Comparison of ENCODE assay signal across 12 cellular contexts in the genomic region with DNA sequence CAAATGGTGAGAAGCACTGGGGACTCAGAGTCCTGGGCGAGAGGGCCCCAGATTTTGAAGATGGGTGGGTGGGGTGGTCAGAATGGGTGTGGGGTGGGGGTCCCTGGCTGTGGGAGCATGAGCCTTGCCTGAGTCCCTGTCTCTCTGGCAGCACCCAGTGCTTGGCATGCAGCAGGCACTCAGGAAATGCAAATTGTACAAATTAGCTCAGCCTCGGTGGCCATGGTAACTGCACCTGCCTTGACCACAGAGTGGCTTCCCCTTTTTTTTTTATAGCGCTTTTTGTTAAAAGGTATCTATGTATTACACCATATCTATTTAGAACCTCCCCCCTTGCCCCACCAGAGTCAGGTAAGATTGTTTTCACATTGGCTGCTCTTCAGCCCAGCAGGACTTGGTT. TPM values are rescaled to one million over a fixed set of nuclear protein-coding genes. Genes with fewer than 3 reads are reported as not detected.
A peak's percentile ranks its signal among the peaks of the same experiment; 100 is the strongest.
DNase-seq lines count a peak whose midpoint lies in the region; ATAC-seq and TF ChIP-seq lines count a peak whose summit lies in the region.
"Had no signal": no experiment of that assay in that cellular context is flagged by ENCODE, and none has a peak within 500 bp of the region (broad histone marks: within the 10 kb centered on the region; RNA-seq: fewer than 3 reads in every experiment).

No MANE protein-coding gene starts in this region.

- peak; percentile 92 for ATAC-seq in HG02623 (IDR thresholded peaks at IDR 0.05; ENCODE audit: unreplicated experiment)
- ATAC-seq in memory B cell (ENCODE audit: low read depth), result peak; percentile 95
- ATAC-seq: A549, left lung had no signal

- peak overlapping the region; percentile 71 for H3K4me3 Mint-ChIP-seq in memory B cell
- no peak overlapping the region for H3K4me3 Mint-ChIP-seq in Caco-2 (ENCODE audit: unreplicated experiment)
- H3K4me3 Mint-ChIP-seq in immature natural killer cell, result no peak overlapping the region

- CTCF ChIA-PET in Caco-2 (lab: Charles Lee), result interaction anchor here (0.7 to 1.3 kb wide), 3 partner anchors 9 to 128 kb away, joined by 3 to 7 read pairs (median 5); no protein-coding TSS in a partner anchor

- H3K9me3 ChIP-seq in Caco-2, result no peaks in the 10 kb centered on the region
- H3K9me3 ChIP-seq: A549, left lung had no signal

- no peak for TF ChIP-seq CTCF in Caco-2 (IDR thresholded peaks at IDR 0.05; ENCODE audit: insufficient read depth in 1 of 2, low read depth in 1 of 2, low read length in 1 of 2, severe bottlenecking in 1 of 2, unreplicated experiment in 1 of 2)

- H3K27ac Mint-ChIP-seq in memory B cell (peak overlapping the region; percentile 87), Caco-2 (ENCODE audit: unreplicated experiment) (no peak overlapping the region), immature natural killer cell (no peak overlapping the region)

- BruUV-seq in Caco-2 (replicated peaks; lab: Mats Ljungman, UMichigan), result no TSS peak

- H3K36me3 ChIP-seq in Caco-2 (ENCODE audit: control insufficient read depth, insufficient read depth, low read length), result no peaks in the 10 kb centered on the region
- H3K36me3 ChIP-seq: left lung had no signal

- peaks cover 24% of the 10 kb centered on the region for H3K4me1 ChIP-seq in Caco-2
- H3K4me1 ChIP-seq: A549, left lung had no signal

- H3K9me3 Mint-ChIP-seq in memory B cell (no peaks in the 10 kb centered on the region), Caco-2 (ENCODE audit: unreplicated experiment) (no peaks in the 10 kb centered on the region), immature natural killer cell (peaks cover 0 to 1% (median 0%) of the 10 kb centered on the region in 6 donors)

- intact Hi-C loops in Caco-2 (cut with micrococcal nuclease; ENCODE audit: unreplicated experiment), result no loop called here

- H3K4me3 ChIP-seq in Caco-2 (ENCODE audit: low read depth, low read length), result no peak overlapping the region
- H3K4me3 ChIP-seq: A549, left lung had no signal

- H3K27me3 ChIP-seq in Caco-2 (replicated peaks; ENCODE audit: control insufficient read depth, insufficient read depth, low read length), result no peaks in the 10 kb centered on the region

- peaks cover 42% of the 10 kb centered on the region for H3K4me1 Mint-ChIP-seq in memory B cell
- peaks cover 12% of the 10 kb centered on the region for H3K4me1 Mint-ChIP-seq in Caco-2 (ENCODE audit: low read depth, unreplicated experiment)
- no peaks in the 10 kb centered on the region for H3K4me1 Mint-ChIP-seq in immature natural killer cell

- POLR2A ChIA-PET in Caco-2 (lab: Charles Lee), result no interaction called here

- DNase-seq in NCI-H1417 (lab: John Stamatoyannopoulos, UW) (peak; percentile 23 to 61 (median 32)), NCI-H1417 treated with DMSO at 0.1 percent for 48 hours (lab: John Stamatoyannopoulos, UW) (no peak), Kasumi-1 (lab: John Stamatoyannopoulos, UW) (peak; percentile 9 to 32), memory B cell (ENCODE audit: low spot score in 2 of 2) (peak; percentile 57 to 77), globus pallidus (ENCODE audit: low spot score) (no peak), Caco-2 (no peak), immature natural killer cell (no peak)
- DNase-seq: cerebellar nuclear complex, T-helper 9 cell had no signal

- H3K27me3 Mint-ChIP-seq in memory B cell, result peaks cover 15% of the 10 kb centered on the region
- H3K27me3 Mint-ChIP-seq in Caco-2 (ENCODE audit: insufficient read depth, unreplicated experiment), result no peaks in the 10 kb centered on the region
- H3K27me3 Mint-ChIP-seq in immature natural killer cell (ENCODE audit: low read depth in 3 of 3), result peaks cover 6 to 14% (median 13%) of the 10 kb centered on the region in 3 donors

- H3K36me3 Mint-ChIP-seq in memory B cell, result peaks cover 2% of the 10 kb centered on the region
- no peaks in the 10 kb centered on the region for H3K36me3 Mint-ChIP-seq in Caco-2 (ENCODE audit: insufficient read depth, unreplicated experiment)
- no peaks in the 10 kb centered on the region for H3K36me3 Mint-ChIP-seq in immature natural killer cell

RNA-seq across cellular contexts. Expression of a gene that starts 19.2 kb away (rescaled TPM):
- 114 and 117 TPM in 2 replicates for total RNA-seq in Caco-2 (2022)
- not detected for polyA plus RNA-seq in immature natural killer cell

Comparison
In these comparisons a context has a peak if more than half of its experiments do, and no peak if none do; other contexts are left out.
1. DNase-seq: peak in NCI-H1417 (3 of 3), Kasumi-1 (2 of 2) and memory B cell (2 of 2); none in NCI-H1417 treated with DMSO at 0.1 percent for 48 hours (single experiment), globus pallidus (single experiment), Caco-2 (0 of 2) and immature natural killer cell (0 of 3).